In genomic region chr11:72007089-72007476, GRCh38 we compare ENCODE assay signal across 24 cellular contexts. TPM values are rescaled to one million over a fixed set of nuclear protein-coding genes. Genes with fewer than 3 reads are reported as not detected.
DNase-seq lines count a peak whose midpoint lies in the region; ATAC-seq and TF ChIP-seq lines count a peak whose summit lies in the region.
"Had no signal": no experiment of that assay in that cellular context is flagged by ENCODE, and none has a peak within 500 bp of the region (broad histone marks: within the 10 kb centered on the region; RNA-seq: fewer than 3 reads in every experiment).

No MANE protein-coding gene starts in this region.

- H3K36me3 Mint-ChIP-seq in activated naive CD4-positive, alpha-beta T cell treated with anti-CD3 and anti-CD28 coated beads, Interleukin-2, amount 50 U/mL, for 72 hours, result peaks cover 0 to 21% of the 10 kb centered on the region in 2 donors
- peaks cover 36% of the 10 kb centered on the region for H3K36me3 Mint-ChIP-seq in activated naive CD4-positive, alpha-beta T cell treated with anti-CD3 and anti-CD28 coated beads for 36 hours (ENCODE audit: low read depth)
- H3K36me3 Mint-ChIP-seq in glutamatergic neuron (ENCODE audit: unreplicated experiment) (peaks cover under 1% of the 10 kb centered on the region), type B pancreatic cell (peaks cover 17% of the 10 kb centered on the region)

- TF ChIP-seq CTCF in VCaP (conservative IDR thresholded peaks at IDR 0.05) (no peak), glutamatergic neuron (IDR thresholded peaks at IDR 0.05; ENCODE audit: partially characterized antibody, unreplicated experiment) (no peak), type B pancreatic cell (conservative IDR thresholded peaks at IDR 0.05) (no peak)

- peak overlapping the region; percentile 60 for H3K27ac ChIP-seq in VCaP
- H3K27ac ChIP-seq: BLaER1 had no signal

- H3K27me3 Mint-ChIP-seq in activated naive CD4-positive, alpha-beta T cell treated with anti-CD3 and anti-CD28 coated beads for 36 hours (ENCODE audit: low read depth), result no peaks in the 10 kb centered on the region
- H3K27me3 Mint-ChIP-seq in glutamatergic neuron (ENCODE audit: unreplicated experiment) (peaks cover 15% of the 10 kb centered on the region), type B pancreatic cell (no peaks in the 10 kb centered on the region)
- H3K27me3 Mint-ChIP-seq: progenitor cell of endocrine pancreas had no signal

- no peak for ATAC-seq in activated naive CD4-positive, alpha-beta T cell treated with anti-CD3 and anti-CD28 coated beads, Interleukin-2, amount 50 U/mL, for 72 hours
- ATAC-seq: WTC11 had no signal

- H3K9me3 Mint-ChIP-seq in activated naive CD4-positive, alpha-beta T cell treated with anti-CD3 and anti-CD28 coated beads, Interleukin-2, amount 50 U/mL, for 72 hours, result no peaks in the 10 kb centered on the region
- no peaks in the 10 kb centered on the region for H3K9me3 Mint-ChIP-seq in activated naive CD4-positive, alpha-beta T cell treated with anti-CD3 and anti-CD28 coated beads for 36 hours
- H3K9me3 Mint-ChIP-seq in glutamatergic neuron (ENCODE audit: unreplicated experiment) (peaks cover 18% of the 10 kb centered on the region), type B pancreatic cell (no peaks in the 10 kb centered on the region)
- H3K9me3 Mint-ChIP-seq: WTC11 had no signal

- H3K4me3 Mint-ChIP-seq in activated naive CD4-positive, alpha-beta T cell treated with anti-CD3 and anti-CD28 coated beads for 36 hours, result no peak overlapping the region
- no peak overlapping the region for H3K4me3 Mint-ChIP-seq in glutamatergic neuron (ENCODE audit: unreplicated experiment)
- no peak overlapping the region for H3K4me3 Mint-ChIP-seq in type B pancreatic cell
- H3K4me3 Mint-ChIP-seq: WTC11 had no signal

- intact Hi-C loops in activated naive CD4-positive, alpha-beta T cell treated with anti-CD3 and anti-CD28 coated beads for 36 hours (cut with micrococcal nuclease), result no loop called here

- no peaks in the 10 kb centered on the region for H3K4me1 Mint-ChIP-seq in activated naive CD4-positive, alpha-beta T cell treated with anti-CD3 and anti-CD28 coated beads for 36 hours (ENCODE audit: low read depth)
- H3K4me1 Mint-ChIP-seq in glutamatergic neuron (ENCODE audit: low read depth, unreplicated experiment), result peaks cover 19% of the 10 kb centered on the region
- peaks cover 6% of the 10 kb centered on the region for H3K4me1 Mint-ChIP-seq in type B pancreatic cell (ENCODE audit: unreplicated experiment)
- H3K4me1 Mint-ChIP-seq: WTC11 had no signal

- no peak for DNase-seq in activated naive CD4-positive, alpha-beta T cell treated with anti-CD3 and anti-CD28 coated beads, Interleukin-2, amount 50 U/mL, for 72 hours (ENCODE audit: low spot score in 2 of 2)
- no peak for DNase-seq in activated naive CD4-positive, alpha-beta T cell treated with anti-CD3 and anti-CD28 coated beads for 36 hours
- DNase-seq in glutamatergic neuron, result no peak
- DNase-seq in type B pancreatic cell (ENCODE audit: extremely low spot score, unreplicated experiment), result no peak
- DNase-seq in NCI-H446 treated with DMSO at 0.1 percent for 48 hours (lab: John Stamatoyannopoulos, UW), result no peak
- DNase-seq in SW 1271 (lab: John Stamatoyannopoulos, UW), result no peak
- DNase-seq in NCI-H748 (lab: John Stamatoyannopoulos, UW; ENCODE audit: unreplicated experiment), result no peak
- DNase-seq: activated CD4-positive, alpha-beta T cell treated with anti-CD3 and anti-CD28 coated beads, Interleukin-2, amount 50 U/mL, for 4 hours; activated CD8-positive, alpha-beta memory T cell treated with anti-CD3 and anti-CD28 coated beads, Interleukin-2, amount 50 U/mL, for 48 hours; anterior cingulate cortex; caudate nucleus; dermis blood vessel endothelial cell; HCEC 1CT; NCI-H1105 treated with DMSO at 0.1 percent for 48 hours; NCI-H2029; NCI-H2227 treated with DMSO at 0.1 percent for 48 hours; NCI-H774; stimulated activated CD8-positive, alpha-beta memory T cell treated with anti-CD3 and anti-CD28 coated beads, Interleukin-4, amount 100 ng/mL, for 48 hours; T-helper 9 cell; trophoblast cell had no signal

- peak overlapping the region; percentile 78 to 92 for H3K27ac Mint-ChIP-seq in activated naive CD4-positive, alpha-beta T cell treated with anti-CD3 and anti-CD28 coated beads, Interleukin-2, amount 50 U/mL, for 72 hours
- H3K27ac Mint-ChIP-seq in activated naive CD4-positive, alpha-beta T cell treated with anti-CD3 and anti-CD28 coated beads for 36 hours, result no peak overlapping the region
- H3K27ac Mint-ChIP-seq in glutamatergic neuron (ENCODE audit: unreplicated experiment), result peak overlapping the region; percentile 52
- H3K27ac Mint-ChIP-seq in type B pancreatic cell, result peak overlapping the region; percentile 81
- H3K27ac Mint-ChIP-seq: WTC11 had no signal

- CTCF ChIA-PET in activated naive CD4-positive, alpha-beta T cell treated with anti-CD3 and anti-CD28 coated beads for 36 hours (lab: Charles Lee), result no interaction called here

RNA-seq across cellular contexts. Expression of gene IL18BP, which starts 8.4 kb away (rescaled TPM):
- total RNA-seq in activated naive CD4-positive, alpha-beta T cell treated with anti-CD3 and anti-CD28 coated beads, Interleukin-2, amount 50 U/mL, for 72 hours, result 10 to 100 TPM; 12.5 to 13.8 TPM
- 1 to 10 TPM; 4.1 to 5.4 TPM for total RNA-seq in activated naive CD4-positive, alpha-beta T cell treated with anti-CD3 and anti-CD28 coated beads for 36 hours
- 13.1 TPM for total RNA-seq in glutamatergic neuron (ENCODE audit: unreplicated experiment)
- total RNA-seq in type B pancreatic cell (ENCODE audit: low replicate concordance), result 10.6 and 15.7 TPM in 2 replicates
